Comparison of ENCODE assay signal across 18 cellular contexts in genomic region chr3:84925571-84925970, GRCh38. TPM values are rescaled to one million over a fixed set of nuclear protein-coding genes. Genes with fewer than 3 reads are reported as not detected.
DNase-seq lines count a peak whose midpoint lies in the region; ATAC-seq, FAIRE-seq and TF ChIP-seq lines count a peak whose summit lies in the region.
"Had no signal": no experiment of that assay in that cellular context is flagged by ENCODE, and none has a peak within 500 bp of the region (broad histone marks: within the 10 kb centered on the region; RNA-seq: fewer than 3 reads in every experiment).

No MANE protein-coding gene starts in this region.

- DNase-seq in globus pallidus (ENCODE audit: low spot score) (peak; percentile 76), pons (ENCODE audit: low spot score) (peak; percentile 84), urothelium cell line (ENCODE audit: low spot score) (no peak), GM12891 (ENCODE audit: insufficient read length, low spot score) (no peak)
- DNase-seq in activated naive CD4-positive, alpha-beta T cell (lab: John Stamatoyannopoulos, UW), result no peak
- DNase-seq in CD8-positive, alpha-beta T cell, result no peak
- DNase-seq: BE2C; CD4-positive, alpha-beta memory T cell; COR-L47; DND-41; GDM1 had no signal

- TF ChIP-seq POLR2A in GM12891 (IDR thresholded peaks at IDR 0.05; ENCODE audit: low read depth, low read length), result no peak

- H3K4me3 ChIP-seq in CD8-positive, alpha-beta T cell (ENCODE audit: low read depth, low read length), result no peak overlapping the region

- H3K27ac Mint-ChIP-seq in CD8-positive, alpha-beta T cell, result no peak overlapping the region
- H3K27ac Mint-ChIP-seq: CD4-positive, alpha-beta memory T cell had no signal

- FAIRE-seq in urothelium cell line (lab: Jason Lieb, UNC) (peak; percentile 50), GM12891 (lab: Jason Lieb, UNC) (no peak)
- FAIRE-seq: D721Med, GM19239, H54 had no signal

- H3K4me1 Mint-ChIP-seq in CD8-positive, alpha-beta T cell (ENCODE audit: low read depth), result no peaks in the 10 kb centered on the region
- H3K4me1 Mint-ChIP-seq: CD4-positive, alpha-beta memory T cell had no signal

- no peaks in the 10 kb centered on the region for H3K27me3 Mint-ChIP-seq in CD8-positive, alpha-beta T cell (ENCODE audit: low read depth)
- H3K27me3 Mint-ChIP-seq: CD4-positive, alpha-beta memory T cell had no signal

- POLR2A ChIA-PET in CD8-positive, alpha-beta T cell (lab: Charles Lee), result no interaction called here

- no peaks in the 10 kb centered on the region for H3K4me1 ChIP-seq in CD8-positive, alpha-beta T cell (ENCODE audit: insufficient read depth, low read length)
- H3K4me1 ChIP-seq: BE2C had no signal

- intact Hi-C loops in CD8-positive, alpha-beta T cell (cut with DNase I, micrococcal nuclease), result no loop called here

- peaks cover 14% of the 10 kb centered on the region for H3K9me3 Mint-ChIP-seq in CD8-positive, alpha-beta T cell

- no peaks in the 10 kb centered on the region for H3K36me3 ChIP-seq in CD8-positive, alpha-beta T cell (ENCODE audit: insufficient read depth, low read length)
- H3K36me3 ChIP-seq: BE2C had no signal

- H3K27me3 ChIP-seq in CD8-positive, alpha-beta T cell (ENCODE audit: insufficient read depth, low read length), result no peaks in the 10 kb centered on the region
- H3K27me3 ChIP-seq: BE2C had no signal

- peak overlapping the region; percentile 2; the same call in 1 of the 2 replicates for H3K27ac ChIP-seq in VCaP
- H3K27ac ChIP-seq in CD8-positive, alpha-beta T cell (ENCODE audit: low read depth, low read length), result no peak overlapping the region
- H3K27ac ChIP-seq: C4-2B had no signal

- H3K36me3 Mint-ChIP-seq in CD8-positive, alpha-beta T cell, result no peaks in the 10 kb centered on the region
- H3K36me3 Mint-ChIP-seq: CD4-positive, alpha-beta memory T cell had no signal

- no peaks in the 10 kb centered on the region for H3K9me3 ChIP-seq in CD8-positive, alpha-beta T cell (ENCODE audit: low read length)
- H3K9me3 ChIP-seq: BE2C had no signal

- CTCF ChIA-PET in CD8-positive, alpha-beta T cell (lab: Charles Lee), result no interaction called here

- no peak for TF ChIP-seq CTCF in VCaP (conservative IDR thresholded peaks at IDR 0.05)
- TF ChIP-seq CTCF in CD8-positive, alpha-beta T cell (IDR thresholded peaks at IDR 0.05), result no peak

- ATAC-seq in CD8-positive, alpha-beta T cell, result no peak
- ATAC-seq: HCT116 had no signal

- H3K4me3 Mint-ChIP-seq in CD8-positive, alpha-beta T cell, result no peak overlapping the region
- H3K4me3 Mint-ChIP-seq: CD4-positive, alpha-beta memory T cell had no signal

TF ChIP-seq in GM12891, 5 proteins besides CTCF, POLR2A, EP300 and RAD21:
- TF ChIP-seq TAF1 (IDR thresholded peaks at IDR 0.05; ENCODE audit: low read depth, low read length), result no peak
- TF ChIP-seq SPI1 (IDR thresholded peaks at IDR 0.05; ENCODE audit: low read depth, low read length), result no peak
- no peak for TF ChIP-seq POU2F2 (IDR thresholded peaks at IDR 0.05; ENCODE audit: low read depth, low read length)
- no peak for TF ChIP-seq POLR2AphosphoS5 (IDR thresholded peaks at IDR 0.05; ENCODE audit: low read depth, low read length)
- no peak for TF ChIP-seq PAX5 (IDR thresholded peaks at IDR 0.05; ENCODE audit: insufficient read depth, low read length, severe bottlenecking)

RNA-seq across cellular contexts. Expression of gene CADM2, which starts 33.2 kb away (rescaled TPM):
- under 1 TPM; 0.33 to 0.36 TPM for total RNA-seq in CD8-positive, alpha-beta T cell
- polyA plus RNA-seq in GM12891 (2012; ENCODE audit: low read depth, missing spikeins), result not detected
- total RNA-seq: HT1080 had no signal

Comparison
In these comparisons a context has a peak if more than half of its experiments do, and no peak if none do; other contexts are left out.
1. DNase-seq: peak in globus pallidus (single experiment) and pons (single experiment); none in urothelium cell line (single experiment), activated naive CD4-positive, alpha-beta T cell (0 of 4), CD8-positive, alpha-beta T cell (0 of 7) and GM12891 (single experiment).